8 cellular contexts compared by ENCODE assay signal in the genomic region with DNA sequence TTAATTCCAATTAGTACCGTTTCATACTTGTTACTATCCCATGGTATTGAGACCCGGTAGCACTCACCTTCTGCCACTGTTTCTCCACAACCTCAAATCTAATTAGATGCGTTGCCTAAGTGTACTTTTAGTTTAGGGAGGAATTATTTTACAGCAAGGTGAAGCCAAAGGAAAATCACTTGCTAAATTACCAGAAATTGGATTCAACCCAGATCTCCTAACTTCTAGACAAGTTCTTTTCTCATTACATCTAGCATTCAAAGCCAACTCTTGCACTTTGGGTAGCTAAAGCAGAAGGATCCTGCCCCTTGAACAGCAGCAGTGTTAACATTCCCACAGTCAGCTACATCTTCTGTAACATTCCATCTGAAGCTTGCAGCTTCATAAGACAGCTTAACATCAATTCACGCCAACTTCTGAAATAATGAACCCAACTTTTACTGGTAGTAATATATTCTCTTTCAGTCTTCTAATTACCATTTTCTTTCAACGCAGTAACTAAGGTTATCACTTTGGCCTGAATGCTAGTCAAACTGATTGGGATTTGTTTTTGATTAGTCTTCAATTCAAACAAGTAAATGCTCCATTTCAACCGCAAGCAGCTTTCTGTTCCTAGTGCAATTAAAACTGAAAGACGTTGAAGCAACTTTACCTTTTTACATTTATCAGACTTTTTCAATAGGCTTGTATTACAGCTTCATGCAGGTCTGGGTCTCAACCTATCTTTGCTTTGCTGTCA. TPM values are rescaled to one million over a fixed set of nuclear protein-coding genes. Genes with fewer than 3 reads are reported as not detected.
DNase-seq lines count a peak whose midpoint lies in the region; ATAC-seq and TF ChIP-seq lines count a peak whose summit lies in the region.

No MANE protein-coding gene starts in this region.

- DNase-seq in DND-41: no peak
- DNase-seq in adipocyte (ENCODE audit: low read depth): peak; percentile 50
- DNase-seq in thyroid gland: no peak
- DNase-seq in GM20000 (ENCODE audit: low spot score): no peak
- DNase-seq in anterior cingulate cortex (lab: John Stamatoyannopoulos, UW): no peak

- peak overlapping the region; percentile 80 for H3K4me2 ChIP-seq in DND-41 (ENCODE audit: insufficient read depth, low read length)

- H3K27me3 ChIP-seq in DND-41 (ENCODE audit: insufficient read depth, low read length, poor library complexity): no peaks in the 10 kb centered on the region
- no peaks in the 10 kb centered on the region for H3K27me3 ChIP-seq in adipocyte (replicated peaks; ENCODE audit: control insufficient read depth, insufficient read depth, low read length)
- H3K27me3 ChIP-seq in layer of hippocampus (ENCODE audit: control insufficient read depth, insufficient read depth, low read length): no peaks in the 10 kb centered on the region
- no peaks in the 10 kb centered on the region for H3K27me3 ChIP-seq in thyroid gland

- intact Hi-C loops in thyroid gland (cut with DNase I): loop anchor here (5.0 kb wide), 2 partner anchors 120 to 140 kb away; a partner anchor contains a TSS

- ATAC-seq in DND-41 (ENCODE audit: insufficient read depth, low read depth): no peak; the same call in 2 of the 3 replicates
- ATAC-seq in HG03439 (IDR thresholded peaks at IDR 0.05; ENCODE audit: unreplicated experiment): peak; percentile 6
- no peak for ATAC-seq in HG02798 (IDR thresholded peaks at IDR 0.05; ENCODE audit: poor library complexity, unreplicated experiment)

- TF ChIP-seq CTCF in DND-41 (IDR thresholded peaks at IDR 0.05; ENCODE audit: borderline replicate concordance, extremely low read depth, low read length, poor library complexity, severe bottlenecking) (no peak), thyroid gland (IDR thresholded peaks at IDR 0.05) (no peak), GM20000 (IDR thresholded peaks at IDR 0.05; ENCODE audit: extremely low read depth, missing control alignments) (no peak)

- H3K27ac ChIP-seq in DND-41 (ENCODE audit: low read length) (peak overlapping the region; percentile 83), layer of hippocampus (ENCODE audit: low read depth, low read length) (peak overlapping the region; percentile 95), thyroid gland (peak overlapping the region; percentile 94 to 98 (median 98))

- H3K36me3 ChIP-seq in DND-41 (ENCODE audit: insufficient read depth, low read length) (peaks cover 38% of the 10 kb centered on the region), adipocyte (ENCODE audit: control insufficient read depth, insufficient read depth, low read length, severe bottlenecking) (peaks cover 26% of the 10 kb centered on the region), thyroid gland (peaks cover 11 to 15% of the 10 kb centered on the region in 2 donors)

- H3K79me2 ChIP-seq in DND-41 (ENCODE audit: insufficient read depth, low read length): peaks cover 74% of the 10 kb centered on the region

- 34 to 35% methylated on average over 7 of the region's 7 CpGs for WGBS in thyroid gland, 2 donors

- H3K4me3 ChIP-seq in DND-41 (ENCODE audit: low read depth in 1 of 2, low read length in 2 of 2) (peak overlapping the region; percentile 94 to 95; a peak in 3 of 4 replicates), adipocyte (ENCODE audit: low read length) (peak overlapping the region; percentile 99), thyroid gland (replicated peaks in 1 of 3) (peak overlapping the region; percentile 38 to 92 (median 70))

- no peak for TF ChIP-seq POLR2A in thyroid gland (IDR thresholded peaks at IDR 0.05)

- H3K9me3 ChIP-seq in DND-41 (ENCODE audit: insufficient read depth, low read length, severe bottlenecking) (no peaks in the 10 kb centered on the region), adipocyte (ENCODE audit: control insufficient read depth, low read length) (no peaks in the 10 kb centered on the region), thyroid gland (no peaks in the 10 kb centered on the region)

- peak overlapping the region; percentile 84 for H2AFZ ChIP-seq in DND-41 (ENCODE audit: low read depth, low read length)

- H4K20me1 ChIP-seq in DND-41 (ENCODE audit: insufficient read depth, low read length): peaks cover 8% of the 10 kb centered on the region; the same call in 1 of the 2 replicates

- peak overlapping the region; percentile 93 for H3K9ac ChIP-seq in DND-41 (ENCODE audit: low read depth, low read length)
- H3K9ac ChIP-seq in adipocyte (ENCODE audit: low read length): peak overlapping the region; percentile 100

- peaks cover 59% of the 10 kb centered on the region for H3K4me1 ChIP-seq in DND-41 (ENCODE audit: insufficient read depth, low read length)
- H3K4me1 ChIP-seq in adipocyte (ENCODE audit: control insufficient read depth, insufficient read depth, low read length): peaks cover 45% of the 10 kb centered on the region
- peaks cover 13 to 14% of the 10 kb centered on the region in 2 donors for H3K4me1 ChIP-seq in thyroid gland

RNA-seq across cellular contexts. Expression of a gene that starts 0.9 kb away (rescaled TPM):
- total RNA-seq in thyroid gland: 100 to 1,000 TPM; 263 to 367 (median 292) TPM

RNA-seq across cellular contexts. Expression of a gene that starts 8.6 kb away (rescaled TPM):
- total RNA-seq in thyroid gland: 10 to 100 TPM in 2 of 4 donors, 1 to 10 TPM in 2; 8.1 to 13.8 (median 10.7) TPM
